29 cellular contexts compared by ENCODE assay signal in genomic region chr10:55348534-55348933, GRCh38.
"Had no signal": no experiment of that assay in that cellular context is flagged by ENCODE, and none has a peak within 500 bp of the region (broad histone marks: within the 10 kb centered on the region; RNA-seq: fewer than 3 reads in every experiment).

No MANE protein-coding gene starts in this region.

- H3K9me3 Mint-ChIP-seq: type B pancreatic cell had no signal

- ATAC-seq: stimulated activated effector memory CD8-positive, alpha-beta T cell treated with anti-CD3 and anti-CD28 coated beads, Interleukin-12 subunit alpha, Interleukin-12 subunit beta, amount 100 ng/mL, for 72 hours; stimulated activated memory B cell treated with anti-CD40 and anti-IgM and Interleukin-4, amounts not matched to agents 10 μg/mL and 1 μg/mL and 100 μg/mL, for 72 hours; stimulated activated naive B cell treated with anti-CD40 and anti-IgM and Interleukin-4, amounts not matched to agents 10 μg/mL and 1 μg/mL and 100 μg/mL, for 72 hours; stimulated activated naive CD8-positive, alpha-beta T cell treated with anti-CD3 and anti-CD28 coated beads, Interleukin-15, amount 100 ng/mL, for 72 hours; stimulated activated naive CD8-positive, alpha-beta T cell treated with anti-CD3 and anti-CD28 coated beads, Interleukin-15, Interleukin-2, amounts not matched to agents 100 U/mL and 50 U/mL, for 24 hours; upper lobe of right lung had no signal

- H3K4me3 Mint-ChIP-seq: stimulated activated effector memory CD8-positive, alpha-beta T cell treated with anti-CD3 and anti-CD28 coated beads, Interleukin-12 subunit alpha, Interleukin-12 subunit beta, amount 100 ng/mL, for 72 hours; stimulated activated memory B cell treated with anti-CD40 and anti-IgM and Interleukin-4, amounts not matched to agents 10 μg/mL and 1 μg/mL and 100 μg/mL, for 72 hours; stimulated activated naive B cell treated with anti-CD40 and anti-IgM and Interleukin-4, amounts not matched to agents 10 μg/mL and 1 μg/mL and 100 μg/mL, for 72 hours; stimulated activated naive CD8-positive, alpha-beta T cell treated with anti-CD3 and anti-CD28 coated beads, Interleukin-15, amount 100 ng/mL, for 72 hours; stimulated activated naive CD8-positive, alpha-beta T cell treated with anti-CD3 and anti-CD28 coated beads, Interleukin-15, Interleukin-2, amounts not matched to agents 100 ng/mL and 50 ng/mL, for 24 hours; type B pancreatic cell had no signal

- H3K4me1 Mint-ChIP-seq: stimulated activated effector memory CD8-positive, alpha-beta T cell treated with anti-CD3 and anti-CD28 coated beads, Interleukin-12 subunit alpha, Interleukin-12 subunit beta, amount 100 ng/mL, for 72 hours; stimulated activated memory B cell treated with anti-CD40 and anti-IgM and Interleukin-4, amounts not matched to agents 10 μg/mL and 1 μg/mL and 100 μg/mL, for 72 hours; stimulated activated naive B cell treated with anti-CD40 and anti-IgM and Interleukin-4, amounts not matched to agents 10 μg/mL and 1 μg/mL and 100 μg/mL, for 72 hours; stimulated activated naive CD8-positive, alpha-beta T cell treated with anti-CD3 and anti-CD28 coated beads, Interleukin-15, amount 100 ng/mL, for 72 hours had no signal

- H3K4me3 ChIP-seq: stomach, suprapubic skin, testis, thoracic aorta, thyroid gland, tibial artery, tibial nerve, transverse colon, upper lobe of left lung, upper lobe of right lung, uterus, vagina had no signal

- DNase-seq: stimulated activated CD4-positive, alpha-beta T cell treated with anti-CD3 and anti-CD28 coated beads, Interleukin-2, amount 100 ng/mL, for 48 hours; stimulated activated CD4-positive, alpha-beta T cell treated with anti-CD3 and anti-CD28 coated beads, Interleukin-4, amount 100 ng/mL, for 1 hour; stimulated activated CD4-positive, alpha-beta T cell treated with anti-CD3 and anti-CD28 coated beads, Interleukin-4, amount 100 ng/mL, for 24 hours; stimulated activated CD4-positive, alpha-beta T cell treated with anti-CD3 and anti-CD28 coated beads, Interleukin-4, amount 100 ng/mL, for 4 hours; stimulated activated CD8-positive, alpha-beta memory T cell treated with anti-CD3 and anti-CD28 coated beads, Interleukin-4, amount 100 ng/mL, for 48 hours; stimulated activated naive B cell treated with anti-CD40 and anti-IgM and Interleukin-4, amounts not matched to agents 10 μg/mL and 1 μg/mL and 100 μg/mL, for 72 hours; stimulated activated naive CD4-positive, alpha-beta T cell; stimulated activated naive CD4-positive, alpha-beta T cell treated with Interleukin-2 at 50 U/mL for 16 hours; stimulated activated naive CD8-positive, alpha-beta T cell treated with anti-CD3 and anti-CD28 coated beads, Interleukin-15, amount 100 ng/mL, for 72 hours; stimulated activated naive CD8-positive, alpha-beta T cell treated with anti-CD3 and anti-CD28 coated beads, Interleukin-15, Interleukin-2, amounts not matched to agents 100 U/mL and 50 U/mL, for 24 hours; stomach; substantia nigra; testis; thyroid gland; tibial artery; transverse colon; trophoblast cell; upper lobe of left lung; upper lobe of right lung; uterus had no signal

- H3K27ac Mint-ChIP-seq: stimulated activated effector memory CD8-positive, alpha-beta T cell treated with anti-CD3 and anti-CD28 coated beads, Interleukin-12 subunit alpha, Interleukin-12 subunit beta, amount 100 ng/mL, for 72 hours; stimulated activated memory B cell treated with anti-CD40 and anti-IgM and Interleukin-4, amounts not matched to agents 10 μg/mL and 1 μg/mL and 100 μg/mL, for 72 hours; stimulated activated naive B cell treated with anti-CD40 and anti-IgM and Interleukin-4, amounts not matched to agents 10 μg/mL and 1 μg/mL and 100 μg/mL, for 72 hours; stimulated activated naive CD8-positive, alpha-beta T cell treated with anti-CD3 and anti-CD28 coated beads, Interleukin-15, amount 100 ng/mL, for 72 hours; stimulated activated naive CD8-positive, alpha-beta T cell treated with anti-CD3 and anti-CD28 coated beads, Interleukin-15, Interleukin-2, amounts not matched to agents 100 ng/mL and 50 ng/mL, for 24 hours; type B pancreatic cell had no signal

- FAIRE-seq: urothelium cell line had no signal

- H3K27me3 Mint-ChIP-seq: stimulated activated memory B cell treated with anti-CD40 and anti-IgM and Interleukin-4, amounts not matched to agents 10 μg/mL and 1 μg/mL and 100 μg/mL, for 72 hours; stimulated activated naive B cell treated with anti-CD40 and anti-IgM and Interleukin-4, amounts not matched to agents 10 μg/mL and 1 μg/mL and 100 μg/mL, for 72 hours; stimulated activated naive CD8-positive, alpha-beta T cell treated with anti-CD3 and anti-CD28 coated beads, Interleukin-15, amount 100 ng/mL, for 72 hours; stimulated activated naive CD8-positive, alpha-beta T cell treated with anti-CD3 and anti-CD28 coated beads, Interleukin-15, Interleukin-2, amounts not matched to agents 100 ng/mL and 50 ng/mL, for 24 hours; type B pancreatic cell had no signal

- H3K27me3 ChIP-seq: stomach, suprapubic skin, testis, thyroid gland, tibial artery, tibial nerve, transverse colon, upper lobe of left lung, upper lobe of right lung, uterus, vagina had no signal

- H3K9me3 ChIP-seq: stomach, suprapubic skin, testis, thoracic aorta, thyroid gland, tibial artery, tibial nerve, transverse colon, upper lobe of left lung, upper lobe of right lung, uterus, vagina had no signal

- H3K36me3 ChIP-seq: stomach, suprapubic skin, thoracic aorta, thyroid gland, tibial artery, tibial nerve, transverse colon, upper lobe of left lung, upper lobe of right lung, uterus, vagina had no signal

- H3K4me1 ChIP-seq: stomach, suprapubic skin, testis, thyroid gland, tibial artery, tibial nerve, transverse colon, upper lobe of left lung, upper lobe of right lung, uterus, vagina had no signal

- H3K27ac ChIP-seq: stomach, suprapubic skin, testis, thoracic aorta, thyroid gland, tibial artery, tibial nerve, transverse colon, upper lobe of left lung, upper lobe of right lung, uterus, vagina had no signal

- H3K36me3 Mint-ChIP-seq: stimulated activated effector memory CD8-positive, alpha-beta T cell treated with anti-CD3 and anti-CD28 coated beads, Interleukin-12 subunit alpha, Interleukin-12 subunit beta, amount 100 ng/mL, for 72 hours; stimulated activated memory B cell treated with anti-CD40 and anti-IgM and Interleukin-4, amounts not matched to agents 10 μg/mL and 1 μg/mL and 100 μg/mL, for 72 hours; stimulated activated naive B cell treated with anti-CD40 and anti-IgM and Interleukin-4, amounts not matched to agents 10 μg/mL and 1 μg/mL and 100 μg/mL, for 72 hours; type B pancreatic cell had no signal
